Comparison of ENCODE assay signal across 22 cellular contexts in genomic region chr2:205052781-205053180, GRCh38.
DNase-seq lines count a peak whose midpoint lies in the region; ATAC-seq and TF ChIP-seq lines count a peak whose summit lies in the region.
"Had no signal": no experiment of that assay in that cellular context is flagged by ENCODE, and none has a peak within 500 bp of the region (broad histone marks: within the 10 kb centered on the region; RNA-seq: fewer than 3 reads in every experiment).

No MANE protein-coding gene starts in this region.

- H3K14ac ChIP-seq in trophoblast cell (ENCODE audit: low read length): no peak overlapping the region

- peaks cover 2% of the 10 kb centered on the region for H3K79me1 ChIP-seq in trophoblast cell (ENCODE audit: low read length)

- no TSS peak for BruUV-seq in Calu3 (replicated peaks; lab: Mats Ljungman, UMichigan)

- H3K4me1 Mint-ChIP-seq in Calu3 (ENCODE audit: low read depth, unreplicated experiment) (no peaks in the 10 kb centered on the region), T-helper 17 cell (peaks cover 8% of the 10 kb centered on the region)
- H3K4me1 Mint-ChIP-seq: CD14-positive monocyte had no signal

- H3K27me3 Mint-ChIP-seq in Calu3 (ENCODE audit: unreplicated experiment) (no peaks in the 10 kb centered on the region), T-helper 17 cell (no peaks in the 10 kb centered on the region)
- H3K27me3 Mint-ChIP-seq: CD4-positive, alpha-beta T cell; CD8-positive, alpha-beta memory T cell had no signal

- H3K4me1 ChIP-seq in trophoblast cell (ENCODE audit: control insufficient read depth in 1 of 2, insufficient read depth in 2 of 2, low read length in 2 of 2): peaks cover 0 to 2% of the 10 kb centered on the region in 2 experiments
- no peaks in the 10 kb centered on the region for H3K4me1 ChIP-seq in left lung
- H3K4me1 ChIP-seq: BLaER1 treated with 17β-estradiol and CSF1 and Interleukin-3, amounts not matched to agents 10 nM and 100 nM had no signal

- no peak overlapping the region for H3K9ac ChIP-seq in trophoblast cell (ENCODE audit: low read length)
- H3K9ac ChIP-seq: BLaER1 treated with 17β-estradiol and CSF1 and Interleukin-3, amounts not matched to agents 10 nM and 100 nM had no signal

- no peaks in the 10 kb centered on the region for H3K36me3 ChIP-seq in trophoblast cell (ENCODE audit: control insufficient read depth in 1 of 2, insufficient read depth in 2 of 2, low read length in 2 of 2)
- no peaks in the 10 kb centered on the region for H3K36me3 ChIP-seq in left lung
- H3K36me3 ChIP-seq: BE2C; BLaER1 treated with 17β-estradiol and CSF1 and Interleukin-3, amounts not matched to agents 10 nM and 100 nM had no signal

- peaks cover 2% of the 10 kb centered on the region for H3K9me3 ChIP-seq in T-helper 17 cell (ENCODE audit: control insufficient read depth, low read length, poor library complexity, severe bottlenecking)
- no peaks in the 10 kb centered on the region for H3K9me3 ChIP-seq in trophoblast cell (ENCODE audit: insufficient read depth, low read depth, low read length)
- peaks cover 0 to 1% of the 10 kb centered on the region in 2 donors for H3K9me3 ChIP-seq in left lung
- H3K9me3 ChIP-seq: A549 had no signal

- no peak overlapping the region for H3K4me2 ChIP-seq in trophoblast cell (ENCODE audit: low read length)
- H3K4me2 ChIP-seq: A549; BLaER1 treated with 17β-estradiol and CSF1 and Interleukin-3, amounts not matched to agents 10 nM and 100 nM; GM23338 had no signal

- H3K4me3 Mint-ChIP-seq in Calu3 (ENCODE audit: low read depth, unreplicated experiment): no peak overlapping the region
- no peak overlapping the region for H3K4me3 Mint-ChIP-seq in T-helper 17 cell
- H3K4me3 Mint-ChIP-seq: CD14-positive monocyte; CD4-positive, alpha-beta T cell; CD8-positive, alpha-beta memory T cell; GM23338; H9 had no signal

- DNase-seq in NCI-H2171 treated with DMSO at 0.1 percent for 48 hours (lab: John Stamatoyannopoulos, UW): peak; percentile 20
- no peak for DNase-seq in NCI-H2171 (lab: John Stamatoyannopoulos, UW)
- no peak for DNase-seq in Calu3
- DNase-seq in T-helper 17 cell: no peak
- peak; percentile 58 to 61 for DNase-seq in trophoblast cell
- DNase-seq in LoVo (ENCODE audit: low spot score): no peak
- no peak for DNase-seq in left lung
- DNase-seq: 8988T; ACHN; AML-193; BE2C; CD4-positive, alpha-beta T cell; CD8-positive, alpha-beta memory T cell; DMS79; EL; GDM1; H9 had no signal

- TF ChIP-seq CTCF in Calu3 (IDR thresholded peaks at IDR 0.05; ENCODE audit: unreplicated experiment): no peak
- TF ChIP-seq CTCF in left lung (IDR thresholded peaks at IDR 0.05): no peak

- no peak overlapping the region for H4K8ac ChIP-seq in trophoblast cell (ENCODE audit: low read depth, low read length)

- no peak overlapping the region for H4K91ac ChIP-seq in trophoblast cell (ENCODE audit: low read depth, low read length)

- H3K36me3 Mint-ChIP-seq in Calu3 (ENCODE audit: insufficient read depth, unreplicated experiment): no peaks in the 10 kb centered on the region
- H3K36me3 Mint-ChIP-seq in T-helper 17 cell (ENCODE audit: low read depth): no peaks in the 10 kb centered on the region
- H3K36me3 Mint-ChIP-seq: CD14-positive monocyte had no signal

- peaks cover 4% of the 10 kb centered on the region for H3K9me3 Mint-ChIP-seq in Calu3 (ENCODE audit: low read depth, unreplicated experiment)

- no peak overlapping the region for H3K4ac ChIP-seq in trophoblast cell (ENCODE audit: low read depth, low read length)

- H2BK5ac ChIP-seq in trophoblast cell (ENCODE audit: low read depth, low read length, poor library complexity): no peak overlapping the region

- H3K4me3 ChIP-seq in trophoblast cell (ENCODE audit: low read depth, low read length): no peak overlapping the region
- H3K4me3 ChIP-seq in left lung: no peak overlapping the region
- H3K4me3 ChIP-seq: A549; BLaER1 treated with 17β-estradiol and CSF1 and Interleukin-3, amounts not matched to agents 10 nM and 100 nM; GM23338 had no signal

- WGBS in trophoblast cell (ENCODE audit: extremely low coverage, insufficient coverage, insufficient read length): no CpG with 5 or more reads among the region's 2 CpGs

- H4K12ac ChIP-seq in trophoblast cell (ENCODE audit: low read depth, low read length): no peak overlapping the region

- no peak overlapping the region for H2AK5ac ChIP-seq in trophoblast cell (ENCODE audit: low read length)

- ATAC-seq in T-helper 17 cell: no peak
- ATAC-seq in left lung: no peak
- ATAC-seq: A549, GM23338, HCT116 had no signal

- H2BK12ac ChIP-seq in trophoblast cell (ENCODE audit: low read length): no peak overlapping the region

- no peaks in the 10 kb centered on the region for H3K27me3 ChIP-seq in trophoblast cell (ENCODE audit: insufficient read depth, low read length)
- H3K27me3 ChIP-seq in left lung: no peaks in the 10 kb centered on the region
- H3K27me3 ChIP-seq: BE2C; BLaER1 treated with 17β-estradiol and CSF1 and Interleukin-3, amounts not matched to agents 10 nM and 100 nM had no signal

- CTCF ChIA-PET in Calu3 (lab: Charles Lee): no interaction called here

- H3K27ac ChIP-seq in trophoblast cell (ENCODE audit: low read depth, low read length) (no peak overlapping the region), left lung (no peak overlapping the region)
- H3K27ac ChIP-seq: A549; BLaER1 treated with 17β-estradiol and CSF1 and Interleukin-3, amounts not matched to agents 10 nM and 100 nM had no signal

- no peak overlapping the region for H3K18ac ChIP-seq in trophoblast cell (ENCODE audit: low read length)

- no peak overlapping the region for H2BK120ac ChIP-seq in trophoblast cell (ENCODE audit: insufficient read depth, low read length, poor library complexity)

- H3K23ac ChIP-seq in trophoblast cell (ENCODE audit: low read length): no peak overlapping the region

- H3K27ac Mint-ChIP-seq in Calu3 (ENCODE audit: unreplicated experiment): peak overlapping the region; percentile 39
- H3K27ac Mint-ChIP-seq in T-helper 17 cell: peak overlapping the region; percentile 53
- H3K27ac Mint-ChIP-seq: CD14-positive monocyte; CD4-positive, alpha-beta T cell; GM23338; H9 had no signal

- intact Hi-C loops in Calu3 (cut with micrococcal nuclease; ENCODE audit: unreplicated experiment): no loop called here
- intact Hi-C loops in left lung (cut with DNase I): no loop called here

- H2AFZ ChIP-seq in trophoblast cell (ENCODE audit: insufficient read depth, low read length, poor library complexity): no peak overlapping the region
- H2AFZ ChIP-seq: GM23338 had no signal

- H3K79me2 ChIP-seq in trophoblast cell (ENCODE audit: control insufficient read depth, insufficient read depth, low read length, poor library complexity): no peaks in the 10 kb centered on the region

Comparison
In these comparisons a context has a peak if more than half of its experiments do, and no peak if none do; other contexts are left out.
1. DNase-seq: peak in NCI-H2171 treated with DMSO at 0.1 percent for 48 hours (single experiment) and trophoblast cell (2 of 2); none in NCI-H2171 (single experiment), Calu3 (single experiment), T-helper 17 cell (0 of 3), LoVo (single experiment) and left lung (0 of 2).